18 cellular contexts compared by ENCODE assay signal in genomic region chr3:25472153-25472552, GRCh38. TPM values are rescaled to one million over a fixed set of nuclear protein-coding genes. Genes with fewer than 3 reads are reported as not detected.
DNase-seq lines count a peak whose midpoint lies in the region; ATAC-seq, FAIRE-seq and TF ChIP-seq lines count a peak whose summit lies in the region.
"Had no signal": no experiment of that assay in that cellular context is flagged by ENCODE, and none has a peak within 500 bp of the region (broad histone marks: within the 10 kb centered on the region; RNA-seq: fewer than 3 reads in every experiment).

No MANE protein-coding gene starts in this region.

- TF ChIP-seq RAD21 in GM12878 (IDR thresholded peaks at IDR 0.05; ENCODE audit: insufficient read depth, low read depth, low read length), result no peak

- H3K4me1 ChIP-seq in heart left ventricle (peaks cover 7 to 83% (median 60%) of the 10 kb centered on the region in 12 donors), GM12878 (ENCODE audit: control insufficient read depth, insufficient read depth, low read length) (no peaks in the 10 kb centered on the region), mesodermal cell (ENCODE audit: control insufficient read depth, insufficient read depth, low read length, poor library complexity, severe bottlenecking) (peaks cover 57% of the 10 kb centered on the region), tibial nerve (peaks cover 0 to 94% (median 63%) of the 10 kb centered on the region in 4 donors)

- H3K27me3 ChIP-seq in heart left ventricle (no peaks in the 10 kb centered on the region), GM12878 (replicated peaks in 1 of 2; ENCODE audit: control insufficient read depth in 2 of 2, insufficient read depth in 2 of 2, low read length in 1 of 2) (no peaks in the 10 kb centered on the region), tibial nerve (no peaks in the 10 kb centered on the region)

- RAD21 ChIA-PET in GM12878 (lab: Charles Lee; ENCODE audit: unreplicated experiment), result no interaction called here

- H2AFZ ChIP-seq in GM12878 (ENCODE audit: control insufficient read depth, low read depth, low read length), result no peak overlapping the region

- TF ChIP-seq POLR2A in heart left ventricle (IDR thresholded peaks at IDR 0.05) (no peak), GM12878 (IDR thresholded peaks at IDR 0.05; ENCODE audit: low read depth, low read length) (no peak), tibial nerve (IDR thresholded peaks at IDR 0.05) (no peak)

- CTCF ChIA-PET in GM12878 (lab: Yijun Ruan, JAX), result no interaction called here

- H3K9ac ChIP-seq in GM12878 (ENCODE audit: control insufficient read depth, insufficient read depth, low read length), result no peak overlapping the region

- WGBS in heart left ventricle, 4 donors, result 84 to 88% (median 86%) methylated on average over 5 of the region's 5 CpGs
- 40% methylated on average over 5 of the region's 5 CpGs for WGBS in GM12878 (ENCODE audit: insufficient coverage, insufficient replicate concordance, low lambda C conversion rate, missing lambda C conversion rate)
- 95 to 97% methylated on average over 4 of the region's 5 CpGs for WGBS in mesodermal cell (ENCODE audit: insufficient coverage in 2 of 2), 2 experiments
- WGBS in tibial nerve, 2 donors, result 84 to 92% methylated on average over 5 of the region's 5 CpGs

- H3K36me3 ChIP-seq in heart left ventricle, result no peaks in the 10 kb centered on the region
- no peaks in the 10 kb centered on the region for H3K36me3 ChIP-seq in GM12878 (ENCODE audit: control insufficient read depth in 2 of 2, insufficient read depth in 2 of 2, low read length in 1 of 2)
- H3K36me3 ChIP-seq in mesodermal cell (ENCODE audit: control insufficient read depth, insufficient read depth, low read length), result no peaks in the 10 kb centered on the region
- H3K36me3 ChIP-seq in tibial nerve, result no peaks in the 10 kb centered on the region

- DNase-seq in heart left ventricle, result no peak
- DNase-seq in left ventricle myocardium superior, result no peak
- DNase-seq in GM12878 (ENCODE audit: low read depth, low spot score), result no peak
- no peak for DNase-seq in tibial nerve (ENCODE audit: low spot score in 2 of 2)
- DNase-seq in islet precursor cell, result no peak
- DNase-seq in midbrain (lab: John Stamatoyannopoulos, UW), result no peak
- no peak for DNase-seq in activated naive CD4-positive, alpha-beta T cell treated with Interleukin-2 at 50 U/mL for 16 hours
- DNase-seq: activated T-cell treated with anti-CD3 and anti-CD28 coated beads, Interleukin-2, amount 50 U/mL, for 48 hours; DMS153; naive B cell; NCI-H1436 treated with DMSO at 0.1 percent for 48 hours; NCI-H2227 treated with DMSO at 0.1 percent for 48 hours; T-helper 17 cell had no signal

- no peaks in the 10 kb centered on the region for H3K79me2 ChIP-seq in GM12878 (ENCODE audit: control insufficient read depth, insufficient read depth, low read length)

- H3K9me3 ChIP-seq in heart left ventricle, result no peaks in the 10 kb centered on the region
- H3K9me3 ChIP-seq in GM12878 (replicated peaks; ENCODE audit: control insufficient read depth, insufficient read depth, low read length), result no peaks in the 10 kb centered on the region
- H3K9me3 ChIP-seq in mesodermal cell (ENCODE audit: control insufficient read depth, low read length), result no peaks in the 10 kb centered on the region
- H3K9me3 ChIP-seq in tibial nerve, result no peaks in the 10 kb centered on the region
- H3K9me3 ChIP-seq: A549 had no signal

- POLR2A ChIA-PET in GM12878 (lab: Charles Lee), result no interaction called here

- H3K4me3 ChIP-seq in heart left ventricle (peak overlapping the region in 2 of 12 donors; percentile 40 to 41), GM12878 (no peak overlapping the region), mesodermal cell (ENCODE audit: extremely low read depth, insufficient read depth, low read length, poor library complexity, severe bottlenecking) (no peak overlapping the region), tibial nerve (no peak overlapping the region)
- H3K4me3 ChIP-seq: A549 had no signal

- in situ Hi-C loops in GM12878 (cut with MboI), result no loop called here

- no peak for TF ChIP-seq CTCF in heart left ventricle (IDR thresholded peaks at IDR 0.05)
- no peak for TF ChIP-seq CTCF in GM12878 (IDR thresholded peaks at IDR 0.05 in 2 of 3, conservative IDR thresholded peaks at IDR 0.05 in 1 of 3; ENCODE audit: control insufficient read depth in 2 of 3, extremely low read depth in 1 of 3, insufficient read depth in 1 of 3, low read depth in 3 of 3, low read length in 3 of 3)
- TF ChIP-seq CTCF in tibial nerve (IDR thresholded peaks at IDR 0.05), result no peak

- no TSS peak for BruUV-seq in GM12878 (replicated peaks; lab: Mats Ljungman, UMichigan)

- intact Hi-C loops in heart left ventricle (cut with DNase I), result loop anchor here in 2 of 10 donors (5.0 kb wide), 2 partner anchors 40 to 45 kb away; partner anchors contain the start of gene RARB (in 1 of the 2)
- intact Hi-C loops in left ventricle myocardium superior (cut with micrococcal nuclease), result no loop called here
- intact Hi-C loops in GM12878 (cut with micrococcal nuclease; ENCODE audit: unreplicated experiment), result no loop called here

- FAIRE-seq in GM12878 (lab: Jason Lieb, UNC), result no peak
- FAIRE-seq: A549, frontal cortex, HTR-8/SVneo had no signal

- ATAC-seq in heart left ventricle (no peak), left ventricle myocardium superior (no peak), GM12878 (no peak)
- ATAC-seq: A549; activated naive CD4-positive, alpha-beta T cell treated with anti-CD3 and anti-CD28 coated beads, Interleukin-2, amount 50 U/mL, for 72 hours; T-helper 17 cell had no signal

- H4K20me1 ChIP-seq in GM12878 (ENCODE audit: control insufficient read depth, insufficient read depth), result no peaks in the 10 kb centered on the region

- no peak for TF ChIP-seq EP300 in GM12878 (IDR thresholded peaks at IDR 0.05; ENCODE audit: borderline replicate concordance in 1 of 2, control insufficient read depth in 1 of 2, low read depth in 2 of 2, low read length in 2 of 2)
- no peak for TF ChIP-seq EP300 in tibial nerve (IDR thresholded peaks at IDR 0.05)

- SMC1A ChIA-PET in GM12878 (lab: Charles Lee; ENCODE audit: uncharacterized antibody, unreplicated experiment), result no interaction called here

- no peak overlapping the region for H3K4me2 ChIP-seq in GM12878 (ENCODE audit: control insufficient read depth, insufficient read depth)
- H3K4me2 ChIP-seq: A549 had no signal

- H3K27ac ChIP-seq in heart left ventricle (peak overlapping the region in 7 of 12 donors; percentile 49 to 92 (median 80)), GM12878 (ENCODE audit: control insufficient read depth, insufficient read depth) (no peak overlapping the region), mesodermal cell (ENCODE audit: low read depth, low read length, severe bottlenecking) (peak overlapping the region; percentile 32), tibial nerve (peak overlapping the region; percentile 4 to 82 (median 54))
- H3K27ac ChIP-seq: A549 had no signal

TF ChIP-seq in GM12878, 131 proteins besides CTCF, POLR2A, EP300 and RAD21:
- TF ChIP-seq KDM1A (IDR thresholded peaks at IDR 0.05; ENCODE audit: borderline replicate concordance) (no peak), RAD51 (IDR thresholded peaks at IDR 0.05) (peak; percentile 26; the same call in 1 of the 2 replicates), SP1 (IDR thresholded peaks at IDR 0.05; ENCODE audit: low read depth, low read length) (no peak)

RNA-seq across cellular contexts. Expression of gene RARB, which starts 44.1 kb away (rescaled TPM):
- 10 to 100 TPM; 11.3 to 21.0 (median 17.3) TPM for total RNA-seq in heart left ventricle
- 1 to 10 TPM; 4.3 to 6.9 TPM for polyA plus RNA-seq in heart left ventricle
- 22.8 TPM for total RNA-seq in left ventricle myocardium superior
- total RNA-seq in GM12878 (2013; cell fraction: nucleolus; rRNA removed), result 0.15 TPM in 1 of 2 replicates, not detected in the other
- total RNA-seq in GM12878 (2014; rRNA removed), result not detected in 2 replicates
- not detected in 2 replicates for total RNA-seq in GM12878 (2014; rRNA removed; fragmentation: Illumina TruSeq; extraction: Trizol)
- total RNA-seq in GM12878 (2021), result not detected in 2 replicates
- polyA plus RNA-seq in GM12878 (2011; ENCODE audit: low read depth), result not detected
- not detected in 2 replicates for polyA plus RNA-seq in GM12878 (2011; rRNA removed)
- polyA plus RNA-seq in GM12878 (2011; cell fraction: cytosol; rRNA removed), result not detected in 2 replicates
- not detected in 2 replicates for polyA plus RNA-seq in GM12878 (2011; cell fraction: nucleus; rRNA removed)
- 0.04 TPM in 1 of 2 replicates, not detected in the other for polyA plus RNA-seq in GM12878 (2012)
- not detected in 2 replicates for polyA plus RNA-seq in GM12878 (2014; fragmentation: Illumina TruSeq; extraction: Trizol)
- polyA plus RNA-seq in GM12878 (2014; fragmentation: Nextera tagmentation; extraction: Ambion mirVana), result under 1 TPM; 0.05 to 0.06 TPM
- polyA plus RNA-seq in GM12878 (2014; rRNA removed), result not detected in 2 replicates
- not detected for polyA plus RNA-seq in GM12878 (2016; fragmentation: Nextera tagmentation; extraction: Ambion mirVana)
- polyA minus RNA-seq in GM12878 (2011; rRNA and poly(A)+ RNA removed), result not detected in 2 replicates
- polyA minus RNA-seq in GM12878 (2011; cell fraction: cytosol; rRNA and poly(A)+ RNA removed), result not detected in 2 replicates
- not detected in 2 replicates for polyA minus RNA-seq in GM12878 (2011; cell fraction: nucleus; rRNA and poly(A)+ RNA removed)
- polyA plus RNA-seq in mesodermal cell (2013, experiment 1 of 2), result 10.4 TPM
- polyA plus RNA-seq in mesodermal cell (2013, experiment 2 of 2), result 9.4 TPM
- 10 to 100 TPM in 3 of 4 donors, 1 to 10 TPM in 1; 9.3 to 22.6 (median 15.1) TPM for total RNA-seq in tibial nerve
- total RNA-seq: activated naive CD4-positive, alpha-beta T cell treated with anti-CD3 and anti-CD28 coated beads, Interleukin-2, amount 50 U/mL, for 72 hours; T-helper 17 cell had no signal

Comparison
In these comparisons a context has a peak if more than half of its experiments do, and no peak if none do; other contexts are left out.
1. RNA of gene RARB, which starts 44.1 kb away (total RNA-seq): 22.8 TPM in left ventricle myocardium superior (single experiment), 11.3 to 21.0 TPM in heart left ventricle and 9.3 to 22.6 TPM in tibial nerve; 0.15 TPM in GM12878; every median in the first group is over 4 times any median in the second.